ENCODE assay signal across 1 cellular context in the genomic region with DNA sequence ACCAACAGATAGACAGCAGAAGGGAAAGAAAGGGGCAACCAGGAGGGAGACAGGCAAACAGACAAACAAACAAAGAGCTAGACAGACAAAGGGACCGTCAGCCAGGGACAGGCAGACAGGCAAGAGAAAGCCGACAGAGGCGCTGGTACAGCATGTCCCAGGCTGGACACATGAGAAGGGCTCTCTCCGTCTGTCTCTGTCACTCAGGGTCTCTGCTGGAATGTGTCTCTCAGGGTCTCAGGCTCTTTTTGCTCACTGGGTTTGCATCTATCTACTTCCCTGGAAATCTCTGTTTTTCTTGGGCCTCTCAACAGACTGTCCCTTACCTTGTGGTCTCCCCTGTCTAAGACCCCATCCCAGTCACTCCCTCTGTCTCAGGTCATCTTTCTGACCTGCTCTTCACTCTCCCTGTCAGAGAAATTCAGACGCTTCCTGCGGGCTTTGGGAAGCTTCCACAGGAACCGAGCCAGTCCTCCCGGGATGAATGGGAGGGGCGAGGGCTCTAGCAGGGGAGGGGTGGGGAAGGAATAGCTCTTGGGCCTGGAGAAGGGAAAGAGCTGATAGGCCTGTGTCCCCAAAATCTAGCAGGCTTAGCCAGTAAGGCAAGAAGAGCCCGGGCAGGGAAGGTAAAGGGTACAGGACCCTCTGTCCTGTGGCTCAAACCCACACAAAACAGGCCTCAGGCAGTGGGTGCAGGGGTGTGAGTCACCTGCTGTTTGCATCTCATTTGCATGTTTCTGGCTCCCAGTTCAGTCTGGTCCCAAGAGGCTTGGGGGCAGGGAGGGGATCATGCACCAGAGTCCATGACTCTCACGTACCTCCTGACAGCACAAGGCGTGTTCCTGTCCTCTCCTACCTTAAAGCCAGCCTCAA.
TF ChIP-seq lines count a peak whose summit lies in the region.

No MANE protein-coding gene starts in this region.

TF ChIP-seq in HEK293, 187 proteins besides CTCF, POLR2A, EP300 and RAD21 (continued from another document):
- TF ChIP-seq ZNF292 (tag by site-specific recombination; IDR thresholded peaks at IDR 0.05; ENCODE audit: borderline replicate concordance, low read depth) (no peak), ZNF341 (tag by site-specific recombination; IDR thresholded peaks at IDR 0.05; ENCODE audit: low read depth) (peak; percentile 91), ZBTB48 (tag by site-specific recombination; IDR thresholded peaks at IDR 0.05) (peak; percentile 72; the same call in 1 of the 2 replicates), ZNF433 (tag by site-specific recombination; IDR thresholded peaks at IDR 0.05; ENCODE audit: low read depth) (no peak)
- TF ChIP-seq, protein P1, sequence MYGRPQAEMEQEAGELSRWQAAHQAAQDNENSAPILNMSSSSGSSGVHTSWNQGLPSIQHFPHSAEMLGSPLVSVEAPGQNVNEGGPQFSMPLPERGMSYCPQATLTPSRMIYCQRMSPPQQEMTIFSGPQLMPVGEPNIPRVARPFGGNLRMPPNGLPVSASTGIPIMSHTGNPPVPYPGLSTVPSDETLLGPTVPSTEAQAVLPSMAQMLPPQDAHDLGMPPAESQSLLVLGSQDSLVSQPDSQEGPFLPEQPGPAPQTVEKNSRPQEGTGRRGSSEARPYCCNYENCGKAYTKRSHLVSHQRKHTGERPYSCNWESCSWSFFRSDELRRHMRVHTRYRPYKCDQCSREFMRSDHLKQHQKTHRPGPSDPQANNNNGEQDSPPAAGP (tag by site-specific recombination; IDR thresholded peaks at IDR 0.05): peak; percentile 56; the same call in 1 of the 2 replicates
